Comparison of ENCODE assay signal across 16 cellular contexts in genomic region chr17:9125722-9126121, GRCh38.
DNase-seq lines count a peak whose midpoint lies in the region; TF ChIP-seq lines count a peak whose summit lies in the region.
"Had no signal": no experiment of that assay in that cellular context is flagged by ENCODE, and none has a peak within 500 bp of the region (broad histone marks: within the 10 kb centered on the region; RNA-seq: fewer than 3 reads in every experiment).

No MANE protein-coding gene starts in this region.

- H3K27ac ChIP-seq in HEK293 (ENCODE audit: extremely low read depth, low read depth, low read length) (no peak overlapping the region), SK-N-SH (ENCODE audit: low read depth in 2 of 2, low read length in 1 of 2) (no peak overlapping the region), PC-9 (no peak overlapping the region), colonic mucosa (no peak overlapping the region)
- H3K27ac ChIP-seq: BLaER1, C4-2B had no signal

- H2AFZ ChIP-seq in SK-N-SH (ENCODE audit: low read depth) (no peak overlapping the region), PC-9 (no peak overlapping the region)

- TF ChIP-seq EP300 in SK-N-SH (IDR thresholded peaks at IDR 0.05; ENCODE audit: borderline replicate concordance in 1 of 2, low read depth in 1 of 2, low read length in 1 of 2), result peak in 1 of 2 experiments; percentile 78; a peak in 2 of 4 replicates

- WGBS in SK-N-SH (ENCODE audit: low lambda C conversion rate), result 11% methylated on average over 8 of the region's 8 CpGs

- H3K4me1 Mint-ChIP-seq in glutamatergic neuron (ENCODE audit: low read depth, unreplicated experiment), result no peaks in the 10 kb centered on the region
- H3K4me1 Mint-ChIP-seq: B cell; CD4-positive, CD25-positive, alpha-beta regulatory T cell had no signal

- peaks cover 5% of the 10 kb centered on the region for H3K27me3 Mint-ChIP-seq in glutamatergic neuron (ENCODE audit: unreplicated experiment)
- H3K27me3 Mint-ChIP-seq: CD4-positive, CD25-positive, alpha-beta regulatory T cell had no signal

- H3F3A ChIP-seq in SK-N-SH (replicated peaks; ENCODE audit: insufficient read depth), result no peaks in the 10 kb centered on the region
- H3F3A ChIP-seq in PC-9 (ENCODE audit: insufficient read depth, low read depth), result no peaks in the 10 kb centered on the region

- H3K36me3 ChIP-seq in HEK293 (ENCODE audit: control insufficient read depth in 2 of 2, insufficient read depth in 1 of 2, low read length in 2 of 2) (no peaks in the 10 kb centered on the region), SK-N-SH (replicated peaks in 1 of 2; ENCODE audit: control insufficient read depth in 1 of 2, insufficient read depth in 2 of 2, low read length in 1 of 2) (no peaks in the 10 kb centered on the region), PC-9 (ENCODE audit: low read depth) (no peaks in the 10 kb centered on the region), colonic mucosa (no peaks in the 10 kb centered on the region)
- H3K36me3 ChIP-seq: BLaER1, HAP-1 had no signal

- no TSS peak for BruUV-seq in PC-9 (replicated peaks; lab: Mats Ljungman, UMichigan)

- H4K20me1 ChIP-seq in SK-N-SH (ENCODE audit: insufficient read depth) (no peaks in the 10 kb centered on the region), PC-9 (ENCODE audit: insufficient read depth) (no peaks in the 10 kb centered on the region)
- H4K20me1 ChIP-seq: BLaER1 had no signal

- H3K27me3 ChIP-seq in SK-N-SH (ENCODE audit: insufficient read depth) (peaks cover 3% of the 10 kb centered on the region; the same call in 1 of the 2 replicates), PC-9 (ENCODE audit: insufficient read depth, low read depth) (no peaks in the 10 kb centered on the region), colonic mucosa (no peaks in the 10 kb centered on the region)
- H3K27me3 ChIP-seq: BLaER1 had no signal

- H3K9me3 ChIP-seq in HEK293 (ENCODE audit: control insufficient read depth, insufficient read depth, low read depth, low read length) (no peaks in the 10 kb centered on the region), SK-N-SH (no peaks in the 10 kb centered on the region), PC-9 (ENCODE audit: insufficient read depth, low read depth) (no peaks in the 10 kb centered on the region), colonic mucosa (no peaks in the 10 kb centered on the region)
- H3K9me3 ChIP-seq: BLaER1, HAP-1 had no signal

- H3K9ac ChIP-seq in SK-N-SH (no peak overlapping the region), colonic mucosa (ENCODE audit: low read depth in 2 of 2, low read length in 2 of 2) (no peak overlapping the region)
- H3K9ac ChIP-seq: BLaER1 had no signal

- peaks cover 3% of the 10 kb centered on the region for H3K36me3 Mint-ChIP-seq in glutamatergic neuron (ENCODE audit: unreplicated experiment)
- H3K36me3 Mint-ChIP-seq: CD4-positive, CD25-positive, alpha-beta regulatory T cell; CD8-positive, alpha-beta T cell had no signal

- H3K4me3 ChIP-seq in HEK293 (ENCODE audit: low read depth, low read length) (no peak overlapping the region), SK-N-SH (ENCODE audit: low read depth in 2 of 2, low read length in 1 of 2) (no peak overlapping the region), PC-9 (no peak overlapping the region), colonic mucosa (no peak overlapping the region)
- H3K4me3 ChIP-seq: BLaER1, HAP-1 had no signal

- CTCF ChIA-PET in HEK293 (lab: Yijun Ruan, JAX) (interaction anchor here (1.1 kb wide), 1 partner anchor 68 kb away, joined by 4 read pairs; no protein-coding TSS in a partner anchor), SK-N-SH (lab: Yijun Ruan, JAX) (interaction anchor here (0.6 kb wide), 1 partner anchor 192 kb away, joined by 3 read pairs; no protein-coding TSS in a partner anchor), PC-9 (lab: Charles Lee) (no interaction called here)

- intact Hi-C loops in PC-9 (cut with micrococcal nuclease; ENCODE audit: unreplicated experiment) (no loop called here), colonic mucosa (cut with DNase I) (no loop called here)

- no peaks in the 10 kb centered on the region for H3K4me1 ChIP-seq in HEK293 (ENCODE audit: control insufficient read depth, insufficient read depth, low read length)
- no peaks in the 10 kb centered on the region for H3K4me1 ChIP-seq in SK-N-SH (ENCODE audit: control insufficient read depth in 1 of 2, insufficient read depth in 2 of 2, low read depth in 1 of 2, low read length in 1 of 2)
- H3K4me1 ChIP-seq in PC-9 (replicated peaks; ENCODE audit: insufficient read depth), result no peaks in the 10 kb centered on the region
- H3K4me1 ChIP-seq in colonic mucosa, result no peaks in the 10 kb centered on the region
- H3K4me1 ChIP-seq: BLaER1, HAP-1 had no signal

- H3K4me3 Mint-ChIP-seq in glutamatergic neuron (ENCODE audit: unreplicated experiment), result peak overlapping the region; percentile 49
- H3K4me3 Mint-ChIP-seq: B cell; CD4-positive, CD25-positive, alpha-beta regulatory T cell; CD8-positive, alpha-beta T cell had no signal

- peak; percentile 54 for DNase-seq in SK-N-SH
- DNase-seq in glutamatergic neuron, result no peak
- DNase-seq in DMS79 treated with DMSO at 0.1 percent for 48 hours (lab: John Stamatoyannopoulos, UW), result no peak
- no peak for DNase-seq in PC-9
- no peak for DNase-seq in colonic mucosa
- DNase-seq: CD4-positive, CD25-positive, alpha-beta regulatory T cell; CD8-positive, alpha-beta T cell; DMS 273 treated with DMSO at 0.1 percent for 48 hours; DMS79; GF-D8; GOT3 had no signal

- H3K4me2 ChIP-seq in SK-N-SH, result no peak overlapping the region
- no peak overlapping the region for H3K4me2 ChIP-seq in PC-9
- H3K4me2 ChIP-seq: BLaER1 had no signal

- TF ChIP-seq RAD21 in SK-N-SH (IDR thresholded peaks at IDR 0.05; ENCODE audit: low read length), result no peak

- POLR2A ChIA-PET in HEK293 (lab: Yijun Ruan, JAX) (no interaction called here), SK-N-SH (lab: Yijun Ruan, JAX) (no interaction called here), PC-9 (lab: Charles Lee; ENCODE audit: unreplicated experiment) (no interaction called here)

- no peak overlapping the region for H3K27ac Mint-ChIP-seq in glutamatergic neuron (ENCODE audit: unreplicated experiment)
- H3K27ac Mint-ChIP-seq: B cell; CD4-positive, CD25-positive, alpha-beta regulatory T cell; CD8-positive, alpha-beta T cell had no signal

- H3K9me2 ChIP-seq in SK-N-SH (no peaks in the 10 kb centered on the region), PC-9 (ENCODE audit: insufficient read depth) (no peaks in the 10 kb centered on the region)

- peaks cover 3% of the 10 kb centered on the region for H3K9me3 Mint-ChIP-seq in glutamatergic neuron (ENCODE audit: unreplicated experiment)
- H3K9me3 Mint-ChIP-seq: CD8-positive, alpha-beta T cell had no signal

- H3K79me2 ChIP-seq in SK-N-SH (ENCODE audit: insufficient read depth), result no peaks in the 10 kb centered on the region
- H3K79me2 ChIP-seq in PC-9 (ENCODE audit: low read depth), result no peaks in the 10 kb centered on the region

- TF ChIP-seq CTCF in HEK293 (tag by site-specific recombination; IDR thresholded peaks at IDR 0.05) (no peak), SK-N-SH (IDR thresholded peaks at IDR 0.05) (no peak), glutamatergic neuron (IDR thresholded peaks at IDR 0.05; ENCODE audit: partially characterized antibody, unreplicated experiment) (no peak), PC-9 (conservative IDR thresholded peaks at IDR 0.05) (no peak), colonic mucosa (IDR thresholded peaks at IDR 0.05) (no peak)

TF ChIP-seq in HEK293, 187 proteins besides CTCF, POLR2A, EP300 and RAD21:
- no peak for TF ChIP-seq ZNF19 (tag by site-specific recombination; IDR thresholded peaks at IDR 0.05; ENCODE audit: low read depth)
- peak; percentile 82; the same call in 1 of the 2 replicates for TF ChIP-seq TCF7L2 (IDR thresholded peaks at IDR 0.05; ENCODE audit: borderline replicate concordance, low read depth, low read length)
TF ChIP-seq in HEK293: peak in this region for 1.

TF ChIP-seq in SK-N-SH, 30 proteins besides CTCF, POLR2A, EP300 and RAD21:
- TF ChIP-seq GABPA (IDR thresholded peaks at IDR 0.05; ENCODE audit: low read depth) (no peak), RCOR1 (IDR thresholded peaks at IDR 0.05; ENCODE audit: low read length) (peak; percentile 76; the same call in 1 of the 2 replicates), GATA2 (CRISPR knock-in tag; IDR thresholded peaks at IDR 0.05) (peak; percentile 81), CHD2 (IDR thresholded peaks at IDR 0.05; ENCODE audit: low read length, partially characterized antibody) (peak; percentile 45), RXRA (IDR thresholded peaks at IDR 0.05; ENCODE audit: borderline replicate concordance, low read depth) (no peak)
